Comparison of ENCODE assay signal across 8 cellular contexts in genomic region chr12:111056618-111057521, GRCh38. TPM values are rescaled to one million over a fixed set of nuclear protein-coding genes. Genes with fewer than 3 reads are reported as not detected.
A peak's percentile ranks its signal among the peaks of the same experiment; 100 is the strongest.
DNase-seq lines count a peak whose midpoint lies in the region; TF ChIP-seq lines count a peak whose summit lies in the region.

No MANE protein-coding gene starts in this region.

- intact Hi-C loops in stomach (cut with DNase I; ENCODE audit: low total_unique reads): no loop called here

- no peaks in the 10 kb centered on the region for H3K36me3 ChIP-seq in SK-N-MC (ENCODE audit: insufficient read depth, low read length)
- H3K36me3 ChIP-seq in stomach: no peaks in the 10 kb centered on the region

- TF ChIP-seq EP300 in stomach (IDR thresholded peaks at IDR 0.05): no peak

- H3K9me3 ChIP-seq in SK-N-MC (ENCODE audit: low read depth, low read length) (no peaks in the 10 kb centered on the region), stomach (no peaks in the 10 kb centered on the region)

- DNase-seq in GDM1 (lab: John Stamatoyannopoulos, UW): peak; percentile 65
- no peak for DNase-seq in SK-N-MC (ENCODE audit: low read depth, low spot score)
- DNase-seq in activated gamma-delta T cell treated with anti-CD3 and anti-CD28 coated beads, Interleukin-2, amount 50 U/mL, for 16 hours (ENCODE audit: low read depth): peak; percentile 36
- peak; percentile 26 to 42 for DNase-seq in stimulated activated CD4-positive, alpha-beta T cell treated with anti-CD3 and anti-CD28 coated beads, Interleukin-12 subunit alpha, Interleukin-12 subunit beta, amount 100 ng/mL, for 24 hours (ENCODE audit: low read depth in 2 of 2)
- DNase-seq in stomach: no peak
- no peak for DNase-seq in NCI-H82 treated with DMSO at 0.1 percent for 48 hours (lab: John Stamatoyannopoulos, UW; ENCODE audit: unreplicated experiment)
- no peak for DNase-seq in kidney glomerular epithelial cell (lab: John Stamatoyannopoulos, UW)
- DNase-seq in C1 segment of cervical spinal cord (lab: John Stamatoyannopoulos, UW): no peak

- no peak overlapping the region for H3K9ac ChIP-seq in SK-N-MC (ENCODE audit: insufficient read length)

- H3K27ac ChIP-seq in SK-N-MC: peak overlapping the region; percentile 94
- peak overlapping the region in 1 of 5 donors; percentile 32 for H3K27ac ChIP-seq in stomach

- TF ChIP-seq CTCF in stomach (IDR thresholded peaks at IDR 0.05): no peak

- H3K4me3 ChIP-seq in SK-N-MC: peak overlapping the region; percentile 63
- no peak overlapping the region for H3K4me3 ChIP-seq in stomach

- H3K27me3 ChIP-seq in stomach: peaks cover 0 to 4% (median 0%) of the 10 kb centered on the region in 3 donors

- no peak for TF ChIP-seq POLR2A in stomach (IDR thresholded peaks at IDR 0.05)

- WGBS in stomach, 5 donors: 66 to 83% (median 71%) methylated on average over 8 of the region's 8 CpGs

- H3K4me1 ChIP-seq in stomach: peaks cover 0 to 5% (median 0%) of the 10 kb centered on the region in 4 donors

RNA-seq across cellular contexts. Expression of gene CUX2, which starts 22.9 kb away (rescaled TPM):
- total RNA-seq in stomach: 1 to 10 TPM in 1 of 5 donors, under 1 TPM in 3, not detected in 1; under 0.01 to 3.1 (median 0.24) TPM
- polyA plus RNA-seq in stomach: under 1 TPM; 0.38 to 0.92 (median 0.50) TPM

Comparison
In these comparisons a context has a peak if more than half of its experiments do, and no peak if none do; other contexts are left out.
1. DNase-seq: peak in GDM1 (single experiment), activated gamma-delta T cell treated with anti-CD3 and anti-CD28 coated beads, Interleukin-2, amount 50 U/mL, for 16 hours (single experiment) and stimulated activated CD4-positive, alpha-beta T cell treated with anti-CD3 and anti-CD28 coated beads, Interleukin-12 subunit alpha, Interleukin-12 subunit beta, amount 100 ng/mL, for 24 hours (2 of 2); none in SK-N-MC (single experiment), stomach (single experiment), NCI-H82 treated with DMSO at 0.1 percent for 48 hours (single experiment), kidney glomerular epithelial cell (single experiment) and C1 segment of cervical spinal cord (0 of 14).